In the genomic region with DNA sequence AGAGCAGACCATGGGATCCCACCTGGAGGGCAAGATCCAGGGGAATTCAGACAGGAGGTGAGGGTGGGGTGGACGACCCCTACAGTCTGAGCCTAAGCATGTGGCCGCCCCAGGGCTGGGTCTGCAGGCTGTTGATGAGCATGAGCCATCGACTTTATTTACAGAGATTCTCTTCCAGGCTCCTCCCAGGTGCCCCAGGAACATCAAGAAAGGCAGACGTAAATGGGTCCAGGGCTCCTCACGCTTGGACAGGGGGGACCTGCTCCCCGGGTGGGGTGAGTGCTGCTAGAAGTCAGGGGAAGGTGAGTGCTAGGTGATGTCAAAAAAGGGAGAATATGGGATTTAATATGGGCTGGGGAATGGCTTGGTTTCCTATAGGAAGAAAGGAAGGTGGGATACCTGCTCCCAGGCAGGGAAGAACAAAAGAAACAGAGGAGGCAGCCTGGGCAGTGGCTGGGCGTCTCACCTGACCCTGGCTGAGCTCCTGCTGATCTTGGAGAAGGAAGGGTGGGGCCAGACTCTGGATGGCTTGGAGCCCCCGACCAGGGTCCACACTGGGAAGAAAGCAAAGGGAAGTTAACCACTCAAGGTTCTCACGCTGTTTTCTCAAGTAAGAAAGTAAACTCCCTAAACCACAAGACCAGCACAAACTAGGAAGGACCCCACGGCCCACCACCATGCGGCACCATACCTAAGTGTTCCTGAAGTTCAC, we compare ENCODE assay signal across 25 cellular contexts.
"Had no signal": no experiment of that assay in that cellular context is flagged by ENCODE, and none has a peak within 500 bp of the region (broad histone marks: within the 10 kb centered on the region; RNA-seq: fewer than 3 reads in every experiment).

No MANE protein-coding gene starts in this region.

- DNase-seq: activated B cell treated with CpG ODN at 0.5 μM for 24 hours; activated CD4-positive, alpha-beta T cell treated with anti-CD3 and anti-CD28 coated beads for 36 hours; activated CD4-positive, alpha-beta T cell treated with anti-CD3 and anti-CD28 coated beads, Interleukin-2, amount 50 U/mL, for 4 hours; activated gamma-delta T cell treated with Interleukin-2 at 50 U/mL for 16 hours; activated T-cell treated with anti-CD3 and anti-CD28 coated beads for 4 hours; anterior cingulate cortex; caudate nucleus; effector memory CD4-positive, alpha-beta T cell; foreskin melanocyte; immature natural killer cell; kidney glomerular epithelial cell; left ventricle myocardium superior; nucleus accumbens; stimulated activated CD4-positive, alpha-beta T cell treated with anti-CD3 and anti-CD28 coated beads, Interleukin-2, amount 100 ng/mL, for 48 hours; stimulated activated naive CD8-positive, alpha-beta T cell treated with anti-CD3 and anti-CD28 coated beads, Interleukin-15, Interleukin-2, amounts not matched to agents 100 U/mL and 50 U/mL, for 24 hours; substantia nigra; T-helper 17 cell had no signal

- H3K9me3 Mint-ChIP-seq: activated B cell treated with CpG ODN at 0.5 μM for 24 hours; activated naive CD4-positive, alpha-beta T cell treated with anti-CD3 and anti-CD28 coated beads, Interleukin-2, amount 50 U/mL, for 24 hours; brain; memory B cell had no signal

- H3K27me3 ChIP-seq: tibial nerve had no signal

- H3K4me3 Mint-ChIP-seq: activated B cell treated with CpG ODN at 0.5 μM for 24 hours; activated CD4-positive, alpha-beta T cell treated with anti-CD3 and anti-CD28 coated beads for 36 hours; activated naive CD4-positive, alpha-beta T cell treated with anti-CD3 and anti-CD28 coated beads, Interleukin-2, amount 50 U/mL, for 24 hours; brain; immature natural killer cell; memory B cell; T-helper 17 cell had no signal

- H3K36me3 ChIP-seq: tibial nerve had no signal

- H3K4me3 ChIP-seq: mucosa of descending colon, smooth muscle cell, tibial nerve had no signal

- ATAC-seq: activated CD4-positive, alpha-beta T cell treated with anti-CD3 and anti-CD28 coated beads for 36 hours; esophagus mucosa; left ventricle myocardium superior; mucosa of descending colon; sciatic nerve; stimulated activated naive CD8-positive, alpha-beta T cell treated with anti-CD3 and anti-CD28 coated beads, Interleukin-15, Interleukin-2, amounts not matched to agents 100 U/mL and 50 U/mL, for 24 hours; T-helper 17 cell had no signal

- H3K27ac Mint-ChIP-seq: activated B cell treated with CpG ODN at 0.5 μM for 24 hours; activated CD4-positive, alpha-beta T cell treated with anti-CD3 and anti-CD28 coated beads for 36 hours; activated naive CD4-positive, alpha-beta T cell treated with anti-CD3 and anti-CD28 coated beads, Interleukin-2, amount 50 U/mL, for 24 hours; brain; immature natural killer cell; memory B cell; T-helper 17 cell had no signal

- H3K27ac ChIP-seq: tibial nerve had no signal

- H3K4me1 Mint-ChIP-seq: activated B cell treated with CpG ODN at 0.5 μM for 24 hours; activated naive CD4-positive, alpha-beta T cell treated with anti-CD3 and anti-CD28 coated beads, Interleukin-2, amount 50 U/mL, for 24 hours; immature natural killer cell had no signal

- H3K36me3 Mint-ChIP-seq: activated naive CD4-positive, alpha-beta T cell treated with anti-CD3 and anti-CD28 coated beads, Interleukin-2, amount 50 U/mL, for 24 hours; brain; immature natural killer cell; memory B cell had no signal

- H3K9me3 ChIP-seq: mucosa of descending colon, tibial nerve had no signal

- H3K4me1 ChIP-seq: tibial nerve had no signal

- H3K27me3 Mint-ChIP-seq: activated B cell treated with CpG ODN at 0.5 μM for 24 hours had no signal
